2 cellular contexts compared by ENCODE assay signal in genomic region chr6:132511836-132512230, GRCh38.
TF ChIP-seq lines count a peak whose summit lies in the region.

No MANE protein-coding gene starts in this region.

TF ChIP-seq in HEK293, 187 proteins besides CTCF, POLR2A, EP300 and RAD21:
- TF ChIP-seq HIC1 (tag by site-specific recombination; IDR thresholded peaks at IDR 0.05) = no peak
TF ChIP-seq in HEK293: peak in this region for 0.

TF ChIP-seq in K562, 482 proteins besides CTCF, POLR2A, EP300 and RAD21:
- TF ChIP-seq HMBOX1 (IDR thresholded peaks at IDR 0.05) (peak; percentile 36; the same call in 1 of the 2 replicates), ZNF696 (CRISPR knock-in tag; conservative IDR thresholded peaks at IDR 0.05) (no peak), ZNF644 (tag; IDR thresholded peaks at IDR 0.05; ENCODE audit: low read depth) (0 out of 2 replicates have a peak, but pooled peaks have one; percentile 17)
TF ChIP-seq in K562: peak in this region for 2.
